ENCODE assay signal across 8 cellular contexts in the genomic region with DNA sequence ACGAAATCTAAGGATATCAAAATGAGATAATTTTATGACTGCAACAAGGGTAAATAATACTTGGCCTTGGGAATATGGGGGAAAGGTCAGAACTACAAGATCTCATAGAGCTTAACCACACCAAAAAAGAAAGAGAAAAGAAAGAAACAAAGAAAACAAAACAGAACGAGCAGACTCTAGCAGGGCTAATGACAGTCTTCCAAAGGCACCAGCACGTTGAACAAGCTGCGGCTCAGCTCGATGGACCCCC. TPM values are rescaled to one million over a fixed set of nuclear protein-coding genes. Genes with fewer than 3 reads are reported as not detected.
DNase-seq lines count a peak whose midpoint lies in the region; ATAC-seq and TF ChIP-seq lines count a peak whose summit lies in the region.

No MANE protein-coding gene starts in this region.

- no peak for DNase-seq in GM12864 (ENCODE audit: low read depth)
- no peak for DNase-seq in NT2/D1 (ENCODE audit: low read depth, low spot score)
- DNase-seq in endothelial cell (ENCODE audit: low spot score) = no peak
- no peak for DNase-seq in COLO829 (ENCODE audit: low spot score)
- DNase-seq in NCI-H82 (lab: John Stamatoyannopoulos, UW) = no peak
- DNase-seq in omental fat pad (ENCODE audit: low spot score) = no peak

- no peaks in the 10 kb centered on the region for H3K9me3 ChIP-seq in NT2/D1 (ENCODE audit: insufficient read depth, low read length)
- no peaks in the 10 kb centered on the region for H3K9me3 ChIP-seq in neutrophil

- no peak for TF ChIP-seq CTCF in GM12864 (IDR thresholded peaks at IDR 0.05; ENCODE audit: low read depth, low read length, missing control alignments)
- no peak for TF ChIP-seq CTCF in endothelial cell (IDR thresholded peaks at IDR 0.05; ENCODE audit: unreplicated experiment)
- TF ChIP-seq CTCF in neutrophil (IDR thresholded peaks at IDR 0.05) = no peak
- no peak for TF ChIP-seq CTCF in omental fat pad (IDR thresholded peaks at IDR 0.05)

- peaks cover 9% of the 10 kb centered on the region for H3K4me1 Mint-ChIP-seq in endothelial cell (ENCODE audit: unreplicated experiment)

- ATAC-seq in GM19351 (IDR thresholded peaks at IDR 0.05; ENCODE audit: unreplicated experiment) (no peak), omental fat pad (ENCODE audit: low FRiP score) (no peak)

- peak overlapping the region; percentile 83 for H3K27ac Mint-ChIP-seq in endothelial cell (ENCODE audit: unreplicated experiment)

- peaks cover 7% of the 10 kb centered on the region for H3K4me1 ChIP-seq in NT2/D1 (ENCODE audit: insufficient read depth, insufficient read length)
- H3K4me1 ChIP-seq in neutrophil (ENCODE audit: control insufficient read depth in 1 of 2, insufficient read depth in 1 of 2, low read depth in 1 of 2, low read length in 1 of 2) = peaks cover 16 to 23% of the 10 kb centered on the region in 2 experiments

- H3K4me3 ChIP-seq in GM12864 (ENCODE audit: low read depth, low read length) (peak overlapping the region; percentile 98), NT2/D1 (ENCODE audit: insufficient read length, low read depth) (peak overlapping the region; percentile 89), neutrophil (ENCODE audit: low read depth in 1 of 2, low read length in 1 of 2) (peak overlapping the region; percentile 71 to 91)

- peak overlapping the region; percentile 95 for H3K4me3 Mint-ChIP-seq in endothelial cell (ENCODE audit: unreplicated experiment)

- H3K27me3 Mint-ChIP-seq in endothelial cell (ENCODE audit: unreplicated experiment) = peaks cover 5% of the 10 kb centered on the region

- H3K27me3 ChIP-seq in NT2/D1 (ENCODE audit: insufficient read depth, insufficient read length) (no peaks in the 10 kb centered on the region), neutrophil (peaks cover 6% of the 10 kb centered on the region)

- H3K9ac ChIP-seq in NT2/D1 (ENCODE audit: insufficient read length, low read depth) = peak overlapping the region; percentile 95

- no peaks in the 10 kb centered on the region for H3K9me3 Mint-ChIP-seq in endothelial cell (ENCODE audit: unreplicated experiment)

- H3K27ac ChIP-seq in neutrophil = peak overlapping the region; percentile 53

- H3K36me3 ChIP-seq in NT2/D1 (ENCODE audit: insufficient read depth, insufficient read length, low read length) (peaks cover 3% of the 10 kb centered on the region), neutrophil (no peaks in the 10 kb centered on the region)

- H3K36me3 Mint-ChIP-seq in endothelial cell (ENCODE audit: low read depth, unreplicated experiment) = peaks cover 4% of the 10 kb centered on the region

RNA-seq across cellular contexts. Expression of a gene that starts 0.7 kb away (rescaled TPM):
- 29.2 TPM for total RNA-seq in endothelial cell (ENCODE audit: unreplicated experiment)
- 10 to 100 TPM; 77.6 to 99.4 (median 88.6) TPM for total RNA-seq in omental fat pad

RNA-seq across cellular contexts. Expression of a gene that starts 52.4 kb away (rescaled TPM):
- total RNA-seq in endothelial cell (ENCODE audit: unreplicated experiment) = 12.2 TPM
- 10 to 100 TPM; 54.1 to 97.3 (median 88.8) TPM for total RNA-seq in omental fat pad
